18 cellular contexts compared by ENCODE assay signal in the genomic region with DNA sequence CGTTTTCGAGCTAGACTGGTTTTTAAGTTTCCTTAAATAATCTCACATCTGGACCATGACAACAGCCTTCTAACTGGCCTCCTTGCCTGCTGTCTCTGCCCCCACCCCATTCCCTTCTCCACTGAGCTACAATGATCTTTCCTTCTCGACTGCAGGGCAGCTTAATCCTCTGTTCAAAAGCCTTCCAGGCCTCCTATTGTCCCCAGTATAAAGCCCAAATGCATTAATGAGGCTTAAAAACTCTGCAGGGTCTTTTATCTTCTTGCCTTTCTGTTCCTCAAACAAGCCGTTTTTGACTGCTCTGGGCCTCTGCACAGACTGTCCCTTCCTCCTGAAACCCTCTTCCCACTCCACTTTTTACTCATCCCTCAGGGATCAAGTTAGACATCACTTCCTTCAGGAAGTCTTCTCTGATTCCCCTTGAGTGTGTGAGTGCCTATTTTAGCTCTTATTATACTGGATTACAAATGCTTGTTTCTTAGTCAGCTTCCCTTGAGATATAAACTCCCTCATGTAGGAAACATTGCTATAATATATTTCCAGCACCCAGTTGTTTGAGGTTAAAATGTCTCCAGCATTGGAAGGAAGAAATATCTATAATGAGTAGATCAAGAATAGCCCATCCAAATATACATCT. TPM values are rescaled to one million over a fixed set of nuclear protein-coding genes. Genes with fewer than 3 reads are reported as not detected.
DNase-seq lines count a peak whose midpoint lies in the region; ATAC-seq and TF ChIP-seq lines count a peak whose summit lies in the region.
"Had no signal": no experiment of that assay in that cellular context is flagged by ENCODE, and none has a peak within 500 bp of the region (broad histone marks: within the 10 kb centered on the region; RNA-seq: fewer than 3 reads in every experiment).

No MANE protein-coding gene starts in this region.

- no peak for TF ChIP-seq CTCF in brain microvascular endothelial cell (IDR thresholded peaks at IDR 0.05; ENCODE audit: low read depth, low read length, missing control alignments)
- no peak for TF ChIP-seq CTCF in BE2C (IDR thresholded peaks at IDR 0.05; ENCODE audit: low read depth, low read length)

- peaks cover 25% of the 10 kb centered on the region for H3K27me3 Mint-ChIP-seq in stimulated activated memory B cell treated with anti-CD40 and anti-IgM and Interleukin-4, amounts not matched to agents 10 μg/mL and 1 μg/mL and 100 μg/mL, for 72 hours
- H3K27me3 Mint-ChIP-seq: progenitor cell of endocrine pancreas had no signal

- DNase-seq in brain microvascular endothelial cell = peak; percentile 16
- peak; percentile 38 for DNase-seq in iPS-NIHi11 (ENCODE audit: low spot score)
- no peak for DNase-seq in BE2C
- DNase-seq: activated naive CD8-positive, alpha-beta T cell treated with anti-CD3 and anti-CD28 coated beads, Interleukin-2, amount 50 U/mL, for 24 hours; activated T-cell treated with anti-CD3 and anti-CD28 coated beads, Interleukin-2, amount 50 U/mL, for 48 hours; GDM1; NCI-H1105 treated with DMSO at 0.1 percent for 48 hours; NCI-H345; stimulated activated CD4-positive, alpha-beta T cell treated with anti-CD3 and anti-CD28 coated beads, Interleukin-15, amount 100 ng/mL, for 24 hours; stomach had no signal

- no peak for ATAC-seq in stimulated activated memory B cell treated with anti-CD40 and anti-IgM and Interleukin-4, amounts not matched to agents 10 μg/mL and 1 μg/mL and 100 μg/mL, for 72 hours
- ATAC-seq in GM18517 (IDR thresholded peaks at IDR 0.05; ENCODE audit: unreplicated experiment) (no peak), GM19023 (IDR thresholded peaks at IDR 0.05; ENCODE audit: unreplicated experiment) (no peak)
- ATAC-seq: activated naive CD8-positive, alpha-beta T cell treated with anti-CD3 and anti-CD28 coated beads, Interleukin-2, amount 50 U/mL, for 24 hours had no signal

- peaks cover 38% of the 10 kb centered on the region for H3K4me1 ChIP-seq in ACC112 (ENCODE audit: control insufficient read depth, insufficient read depth, low read length, unreplicated experiment)
- H3K4me1 ChIP-seq in HUES48 (ENCODE audit: control insufficient read depth, insufficient read depth, low read length) = peaks cover 15% of the 10 kb centered on the region
- H3K4me1 ChIP-seq in BE2C = no peaks in the 10 kb centered on the region

- in situ Hi-C loops in brain microvascular endothelial cell (cut with HindIII; ENCODE audit: low pct_ligation_motif_present, low sequenced_read_pairs) = no loop called here

- H3K36me3 ChIP-seq in ACC112 (ENCODE audit: insufficient read depth, low read length) = no peaks in the 10 kb centered on the region
- H3K36me3 ChIP-seq in HUES48 (ENCODE audit: control insufficient read depth, insufficient read depth, low read length) = no peaks in the 10 kb centered on the region
- no peaks in the 10 kb centered on the region for H3K36me3 ChIP-seq in brain microvascular endothelial cell (replicated peaks)
- no peaks in the 10 kb centered on the region for H3K36me3 ChIP-seq in BE2C
- H3K36me3 ChIP-seq: stomach, vagina had no signal

- H3K4me1 Mint-ChIP-seq in stimulated activated memory B cell treated with anti-CD40 and anti-IgM and Interleukin-4, amounts not matched to agents 10 μg/mL and 1 μg/mL and 100 μg/mL, for 72 hours = peaks cover 14% of the 10 kb centered on the region
- H3K4me1 Mint-ChIP-seq: activated naive CD8-positive, alpha-beta T cell treated with anti-CD3 and anti-CD28 coated beads, Interleukin-2, amount 50 U/mL, for 24 hours had no signal

- H2AFZ ChIP-seq in ACC112 (ENCODE audit: low read length, unreplicated experiment) = peak overlapping the region; percentile 31

- no peaks in the 10 kb centered on the region for H3K79me2 ChIP-seq in ACC112 (ENCODE audit: control insufficient read depth, insufficient read depth, low read length, unreplicated experiment)

- no peaks in the 10 kb centered on the region for H3K36me3 Mint-ChIP-seq in stimulated activated memory B cell treated with anti-CD40 and anti-IgM and Interleukin-4, amounts not matched to agents 10 μg/mL and 1 μg/mL and 100 μg/mL, for 72 hours

- no peaks in the 10 kb centered on the region for H3K27me3 ChIP-seq in ACC112 (ENCODE audit: insufficient read depth, low read length)
- no peaks in the 10 kb centered on the region for H3K27me3 ChIP-seq in HUES48 (ENCODE audit: control insufficient read depth, insufficient read depth, low read length)
- no peaks in the 10 kb centered on the region for H3K27me3 ChIP-seq in brain microvascular endothelial cell (replicated peaks)
- H3K27me3 ChIP-seq in BE2C = no peaks in the 10 kb centered on the region
- H3K27me3 ChIP-seq: stomach, vagina had no signal

- H3K4me3 Mint-ChIP-seq in stimulated activated memory B cell treated with anti-CD40 and anti-IgM and Interleukin-4, amounts not matched to agents 10 μg/mL and 1 μg/mL and 100 μg/mL, for 72 hours = no peak overlapping the region
- H3K4me3 Mint-ChIP-seq: activated naive CD8-positive, alpha-beta T cell treated with anti-CD3 and anti-CD28 coated beads, Interleukin-2, amount 50 U/mL, for 24 hours had no signal

- peak overlapping the region; percentile 87 for H3K27ac ChIP-seq in ACC112 (ENCODE audit: low read depth, low read length)
- peak overlapping the region; percentile 69 for H3K27ac ChIP-seq in HUES48 (ENCODE audit: low read depth, low read length)
- peak overlapping the region; percentile 84 for H3K27ac ChIP-seq in brain microvascular endothelial cell
- H3K27ac ChIP-seq: stomach, vagina had no signal

- no peak overlapping the region for H3K9ac ChIP-seq in HUES48 (ENCODE audit: low read depth, low read length)

- no peak overlapping the region for H3K4me3 ChIP-seq in ACC112 (ENCODE audit: low read depth, low read length)
- H3K4me3 ChIP-seq in HUES48 (ENCODE audit: low read depth, low read length) = peak overlapping the region; percentile 6; the same call in 1 of the 2 replicates
- no peak overlapping the region for H3K4me3 ChIP-seq in brain microvascular endothelial cell (ENCODE audit: low read depth, low read length)
- H3K4me3 ChIP-seq in BE2C (ENCODE audit: low read depth, low read length) = no peak overlapping the region
- H3K4me3 ChIP-seq: stomach, vagina had no signal

- H3K9me3 ChIP-seq in HUES48 (ENCODE audit: control insufficient read depth, insufficient read depth, low read length) (no peaks in the 10 kb centered on the region), BE2C (no peaks in the 10 kb centered on the region)
- H3K9me3 ChIP-seq: Caco-2, stomach, vagina had no signal

- H3K9me3 Mint-ChIP-seq in stimulated activated memory B cell treated with anti-CD40 and anti-IgM and Interleukin-4, amounts not matched to agents 10 μg/mL and 1 μg/mL and 100 μg/mL, for 72 hours = peaks cover 7% of the 10 kb centered on the region
- H3K9me3 Mint-ChIP-seq: activated naive CD8-positive, alpha-beta T cell treated with anti-CD3 and anti-CD28 coated beads, Interleukin-2, amount 50 U/mL, for 24 hours had no signal

- H3K27ac Mint-ChIP-seq in stimulated activated memory B cell treated with anti-CD40 and anti-IgM and Interleukin-4, amounts not matched to agents 10 μg/mL and 1 μg/mL and 100 μg/mL, for 72 hours = no peak overlapping the region
- H3K27ac Mint-ChIP-seq: activated naive CD8-positive, alpha-beta T cell treated with anti-CD3 and anti-CD28 coated beads, Interleukin-2, amount 50 U/mL, for 24 hours; progenitor cell of endocrine pancreas had no signal

RNA-seq across cellular contexts. Expression of gene PAMR1, which starts 23.6 kb away (rescaled TPM):
- polyA plus RNA-seq in BE2C (2012; ENCODE audit: insufficient read depth, insufficient read length, low read depth) = not detected
